27 cellular contexts compared by ENCODE assay signal in the genomic region with DNA sequence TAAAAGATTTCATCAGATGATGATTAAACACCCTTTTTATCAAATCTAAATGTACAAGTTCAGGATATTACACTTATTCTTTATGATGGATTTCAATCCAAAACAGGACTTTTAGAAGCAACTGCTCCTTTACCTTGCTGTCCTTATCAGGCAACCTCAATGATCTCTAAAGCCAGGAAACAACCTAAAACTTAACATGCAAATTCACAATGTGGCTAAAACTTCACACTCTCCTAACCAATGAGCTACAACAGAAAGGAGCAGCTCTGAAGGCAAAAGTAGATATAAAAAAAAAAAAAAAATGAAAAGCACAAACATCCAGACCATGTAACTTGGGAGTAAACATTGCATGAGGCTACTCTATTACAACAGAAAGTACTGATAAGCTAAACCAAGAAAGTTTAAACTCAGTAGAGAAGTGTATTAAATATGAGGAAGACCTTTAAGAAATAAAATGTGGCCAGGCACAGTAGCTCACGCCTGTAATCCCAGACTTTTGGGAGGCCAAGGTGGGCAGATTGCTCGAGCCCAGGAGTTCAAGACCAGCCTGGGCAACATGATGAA.
"Had no signal": no experiment of that assay in that cellular context is flagged by ENCODE, and none has a peak within 500 bp of the region (broad histone marks: within the 10 kb centered on the region; RNA-seq: fewer than 3 reads in every experiment).

No MANE protein-coding gene starts in this region.

- H3K27me3 Mint-ChIP-seq: naive B cell; stimulated activated naive B cell treated with anti-CD40 and anti-IgM and Interleukin-4, amounts not matched to agents 10 μg/mL and 1 μg/mL and 100 μg/mL, for 72 hours had no signal

- H3K27me3 ChIP-seq: pancreas, stomach, testis, thyroid gland, transverse colon, upper lobe of left lung, vagina had no signal

- H3K4me3 ChIP-seq: left ventricle myocardium inferior, lung, pancreas, prostate gland, skin epidermis, stomach, testis, thyroid gland, transverse colon, upper lobe of left lung, vagina had no signal

- H3K27ac ChIP-seq: left ventricle myocardium inferior, pancreas, prostate gland, skin epidermis, stomach, testis, thyroid gland, transverse colon, upper lobe of left lung, vagina had no signal

- H3K4me3 Mint-ChIP-seq: mesothelial cell of epicardium; naive B cell; nephron; neural crest cell; stimulated activated naive B cell treated with anti-CD40 and anti-IgM and Interleukin-4, amounts not matched to agents 10 μg/mL and 1 μg/mL and 100 μg/mL, for 72 hours had no signal

- H3K9me3 ChIP-seq: left ventricle myocardium inferior, pancreas, prostate gland, testis, thyroid gland, transverse colon, upper lobe of left lung, vagina had no signal

- H3K36me3 ChIP-seq: pancreas, prostate gland, thyroid gland had no signal

- DNase-seq: islet precursor cell; left ventricle myocardium inferior; mesendoderm; naive B cell; nucleus accumbens; pancreas; retina; right cardiac atrium; stimulated activated CD4-positive, alpha-beta T cell treated with anti-CD3 and anti-CD28 coated beads, Interleukin-12 subunit alpha, Interleukin-12 subunit beta, amount 100 ng/mL, for 4 hours; stimulated activated CD4-positive, alpha-beta T cell treated with anti-CD3 and anti-CD28 coated beads, Interleukin-15, amount 100 ng/mL, for 24 hours; stimulated activated CD4-positive, alpha-beta T cell treated with anti-CD3 and anti-CD28 coated beads, Interleukin-2, amount 100 ng/mL, for 24 hours; stimulated activated CD4-positive, alpha-beta T cell treated with anti-CD3 and anti-CD28 coated beads, Interleukin-4, amount 100 ng/mL, for 1 hour; stimulated activated naive B cell treated with anti-CD40 and anti-IgM and Interleukin-4, amounts not matched to agents 10 μg/mL and 1 μg/mL and 100 μg/mL, for 72 hours; stimulated activated naive CD8-positive, alpha-beta T cell treated with anti-CD3 and anti-CD28 coated beads, Interleukin-15, Interleukin-2, amounts not matched to agents 100 U/mL and 50 U/mL, for 24 hours; stomach; testis; thyroid gland; transverse colon; upper lobe of left lung had no signal

- H3K4me1 Mint-ChIP-seq: mesothelial cell of epicardium, nephron had no signal

- ATAC-seq: pancreas; right cardiac atrium; sciatic nerve; stimulated activated naive B cell treated with anti-CD40 and anti-IgM and Interleukin-4, amounts not matched to agents 10 μg/mL and 1 μg/mL and 100 μg/mL, for 72 hours; stimulated activated naive CD8-positive, alpha-beta T cell treated with anti-CD3 and anti-CD28 coated beads, Interleukin-15, Interleukin-2, amounts not matched to agents 100 U/mL and 50 U/mL, for 24 hours had no signal

- H3K4me1 ChIP-seq: left ventricle myocardium inferior, pancreas, prostate gland, stomach, testis, thyroid gland, transverse colon, upper lobe of left lung, vagina had no signal

- H3K27ac Mint-ChIP-seq: mesothelial cell of epicardium; nephron; stimulated activated naive B cell treated with anti-CD40 and anti-IgM and Interleukin-4, amounts not matched to agents 10 μg/mL and 1 μg/mL and 100 μg/mL, for 72 hours had no signal
